ENCODE assay signal across 18 cellular contexts in genomic region chr3:107392549-107393165, GRCh38. TPM values are rescaled to one million over a fixed set of nuclear protein-coding genes. Genes with fewer than 3 reads are reported as not detected.
DNase-seq lines count a peak whose midpoint lies in the region; TF ChIP-seq lines count a peak whose summit lies in the region.
"Had no signal": no experiment of that assay in that cellular context is flagged by ENCODE, and none has a peak within 500 bp of the region (broad histone marks: within the 10 kb centered on the region; RNA-seq: fewer than 3 reads in every experiment).

No MANE protein-coding gene starts in this region.

- H3K4me3 Mint-ChIP-seq in activated naive CD4-positive, alpha-beta T cell treated with anti-CD3 and anti-CD28 coated beads for 36 hours: no peak overlapping the region
- H3K4me3 Mint-ChIP-seq: activated T-helper 1 cell treated with anti-CD3 and anti-CD28 coated beads, Interleukin-12 subunit alpha, Interleukin-12 subunit beta, Interleukin-2, Interleukin-4 antibody, amounts not matched to agents 30 ng/mL and 10 ng/mL and 1 ng/mL, durations not matched to agents 14 hours and 24 hours and 36 hours; effector memory CD8-positive, alpha-beta T cell; neural crest cell had no signal

- DNase-seq in SIG-M5 treated with dmso at 0.1 percent for 504 hours (lab: John Stamatoyannopoulos, UW; ENCODE audit: unreplicated experiment) (peak; percentile 9), SIG-M5 (lab: John Stamatoyannopoulos, UW) (no peak), amniotic epithelial cell (ENCODE audit: low read depth) (peak; percentile 77), fibroblast of villous mesenchyme (ENCODE audit: low read depth) (peak; percentile 72), GM19240 (ENCODE audit: insufficient read length, low spot score) (no peak), NCI-H774 (lab: John Stamatoyannopoulos, UW) (no peak)
- no peak for DNase-seq in activated naive CD4-positive, alpha-beta T cell treated with anti-CD3 and anti-CD28 coated beads for 36 hours
- DNase-seq in activated CD8-positive, alpha-beta memory T cell treated with anti-CD3 and anti-CD28 coated beads, Interleukin-2, amount 50 U/mL, for 48 hours: no peak
- DNase-seq: aorta; effector memory CD8-positive, alpha-beta T cell; hippocampal formation; NCI-H1436; NCI-H524 treated with DMSO at 0.1 percent for 48 hours; RPMI8226 had no signal

- intact Hi-C loops in activated naive CD4-positive, alpha-beta T cell treated with anti-CD3 and anti-CD28 coated beads for 36 hours (cut with micrococcal nuclease): no loop called here

- H3K4me1 Mint-ChIP-seq in activated naive CD4-positive, alpha-beta T cell treated with anti-CD3 and anti-CD28 coated beads for 36 hours (ENCODE audit: low read depth): no peaks in the 10 kb centered on the region
- H3K4me1 Mint-ChIP-seq: neural crest cell had no signal

- no peak for TF ChIP-seq CTCF in fibroblast of villous mesenchyme (IDR thresholded peaks at IDR 0.05; ENCODE audit: insufficient read depth, low read depth, low read length)

- H3K9me3 Mint-ChIP-seq in activated naive CD4-positive, alpha-beta T cell treated with anti-CD3 and anti-CD28 coated beads for 36 hours: no peaks in the 10 kb centered on the region
- H3K9me3 Mint-ChIP-seq: activated T-helper 1 cell treated with anti-CD3 and anti-CD28 coated beads, Interleukin-12 subunit alpha, Interleukin-12 subunit beta, Interleukin-2, Interleukin-4 antibody, amounts not matched to agents 30 ng/mL and 10 ng/mL and 1 ng/mL, durations not matched to agents 14 hours and 24 hours and 36 hours; effector memory CD8-positive, alpha-beta T cell; neural crest cell had no signal

- no peak overlapping the region for H3K4me3 ChIP-seq in fibroblast of villous mesenchyme (ENCODE audit: low read depth, low read length)
- H3K4me3 ChIP-seq: lung, suprapubic skin had no signal

- CTCF ChIA-PET in activated naive CD4-positive, alpha-beta T cell treated with anti-CD3 and anti-CD28 coated beads for 36 hours (lab: Charles Lee): no interaction called here

- peaks cover 2% of the 10 kb centered on the region for H3K27me3 Mint-ChIP-seq in activated naive CD4-positive, alpha-beta T cell treated with anti-CD3 and anti-CD28 coated beads for 36 hours (ENCODE audit: low read depth)

- H3K27ac Mint-ChIP-seq in activated naive CD4-positive, alpha-beta T cell treated with anti-CD3 and anti-CD28 coated beads for 36 hours: no peak overlapping the region
- H3K27ac Mint-ChIP-seq: activated T-helper 1 cell treated with anti-CD3 and anti-CD28 coated beads, Interleukin-12 subunit alpha, Interleukin-12 subunit beta, Interleukin-2, Interleukin-4 antibody, amounts not matched to agents 30 ng/mL and 10 ng/mL and 1 ng/mL, durations not matched to agents 14 hours and 24 hours and 36 hours; effector memory CD8-positive, alpha-beta T cell had no signal

- no peaks in the 10 kb centered on the region for H3K36me3 Mint-ChIP-seq in activated naive CD4-positive, alpha-beta T cell treated with anti-CD3 and anti-CD28 coated beads for 36 hours (ENCODE audit: low read depth)

RNA-seq across cellular contexts. Expression of gene CCDC54, which starts 15.4 kb away (rescaled TPM):
- not detected in 2 replicates for total RNA-seq in fibroblast of villous mesenchyme
- total RNA-seq in activated naive CD4-positive, alpha-beta T cell treated with anti-CD3 and anti-CD28 coated beads for 36 hours: not detected
- total RNA-seq: activated T-helper 1 cell treated with anti-CD3 and anti-CD28 coated beads, Interleukin-12 subunit alpha, Interleukin-12 subunit beta, Interleukin-2, Interleukin-4 antibody, amounts not matched to agents 30 ng/mL and 10 ng/mL and 1 ng/mL, durations not matched to agents 14 hours and 24 hours and 36 hours; aorta; lung; neural crest cell; suprapubic skin had no signal

Comparison
In these comparisons a context has a peak if more than half of its experiments do, and no peak if none do; other contexts are left out.
1. DNase-seq: peak in SIG-M5 treated with dmso at 0.1 percent for 504 hours (single experiment), amniotic epithelial cell (single experiment) and fibroblast of villous mesenchyme (single experiment); none in SIG-M5 (single experiment), activated naive CD4-positive, alpha-beta T cell treated with anti-CD3 and anti-CD28 coated beads for 36 hours (single experiment), GM19240 (single experiment), NCI-H774 (single experiment) and activated CD8-positive, alpha-beta memory T cell treated with anti-CD3 and anti-CD28 coated beads, Interleukin-2, amount 50 U/mL, for 48 hours (single experiment).